ENCODE assay signal across 1 cellular context in genomic region chr6:14316911-14317535, GRCh38.
TF ChIP-seq lines count a peak whose summit lies in the region.

No MANE protein-coding gene starts in this region.

TF ChIP-seq in IMR-90, 13 proteins besides CTCF, POLR2A, EP300 and RAD21 (continued from another document):
- TF ChIP-seq, protein P1, sequence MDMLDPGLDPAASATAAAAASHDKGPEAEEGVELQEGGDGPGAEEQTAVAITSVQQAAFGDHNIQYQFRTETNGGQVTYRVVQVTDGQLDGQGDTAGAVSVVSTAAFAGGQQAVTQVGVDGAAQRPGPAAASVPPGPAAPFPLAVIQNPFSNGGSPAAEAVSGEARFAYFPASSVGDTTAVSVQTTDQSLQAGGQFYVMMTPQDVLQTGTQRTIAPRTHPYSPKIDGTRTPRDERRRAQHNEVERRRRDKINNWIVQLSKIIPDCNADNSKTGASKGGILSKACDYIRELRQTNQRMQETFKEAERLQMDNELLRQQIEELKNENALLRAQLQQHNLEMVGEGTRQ (IDR thresholded peaks at IDR 0.05; ENCODE audit: low read depth, low read length): no peak
- TF ChIP-seq BHLHE40 (IDR thresholded peaks at IDR 0.05; ENCODE audit: low read depth, low read length) (no peak), NFE2L2 (IDR thresholded peaks at IDR 0.05; ENCODE audit: low read depth, low read length) (no peak), RFX5 (IDR thresholded peaks at IDR 0.05; ENCODE audit: low read depth, low read length) (no peak), RCOR1 (IDR thresholded peaks at IDR 0.05; ENCODE audit: insufficient replicate concordance, low read length) (no peak), MAZ (IDR thresholded peaks at IDR 0.05; ENCODE audit: borderline replicate concordance, low read depth, low read length) (no peak), MXI1 (IDR thresholded peaks at IDR 0.05; ENCODE audit: borderline replicate concordance, low read depth, low read length) (no peak), CHD1 (IDR thresholded peaks at IDR 0.05; ENCODE audit: low read depth, low read length) (no peak), MAFK (IDR thresholded peaks at IDR 0.05; ENCODE audit: low read depth, low read length) (no peak), SMC3 (IDR thresholded peaks at IDR 0.05; ENCODE audit: low read depth, low read length) (no peak)
TF ChIP-seq in IMR-90: peak in this region for 0.
